Comparison of ENCODE assay signal across 10 cellular contexts in the genomic region with DNA sequence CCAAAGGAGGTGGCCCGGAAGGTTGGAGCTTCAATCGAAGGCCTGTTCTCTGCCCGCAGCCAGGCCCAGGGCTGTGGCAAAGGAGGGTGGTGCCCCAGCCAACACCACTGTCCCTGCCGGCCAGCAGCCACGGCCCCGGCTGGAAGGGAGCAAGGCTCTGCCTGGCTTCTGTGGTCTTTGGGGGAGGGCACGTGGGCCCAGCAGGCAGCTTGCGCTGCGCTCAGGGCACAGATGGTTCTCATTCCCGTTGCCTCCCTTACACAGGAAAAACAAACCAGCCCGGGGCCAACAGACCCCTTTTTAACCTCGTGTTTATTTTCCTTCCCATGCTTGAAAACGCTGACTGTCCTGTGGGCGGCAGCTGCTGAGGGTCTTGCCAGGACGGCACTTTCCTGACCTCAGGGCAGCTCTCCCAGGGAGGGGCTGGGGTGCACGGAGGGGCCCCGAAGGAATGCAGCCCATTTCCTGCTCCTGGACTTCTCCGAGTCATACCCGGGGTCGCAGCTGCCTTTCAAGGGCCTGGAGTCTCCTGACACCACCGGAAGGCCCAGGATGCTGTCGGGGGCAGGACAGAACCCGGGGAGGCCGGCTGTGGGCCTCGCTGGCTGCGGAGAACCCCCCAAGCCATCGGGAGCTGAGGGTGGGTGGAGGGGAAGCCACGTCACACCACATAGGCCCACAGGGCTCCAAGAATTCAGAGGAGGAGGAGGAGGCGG. TPM values are rescaled to one million over a fixed set of nuclear protein-coding genes. Genes with fewer than 3 reads are reported as not detected.
A peak's percentile ranks its signal among the peaks of the same experiment; 100 is the strongest.
DNase-seq lines count a peak whose midpoint lies in the region; ATAC-seq and TF ChIP-seq lines count a peak whose summit lies in the region.
"Had no signal": no experiment of that assay in that cellular context is flagged by ENCODE, and none has a peak within 500 bp of the region (broad histone marks: within the 10 kb centered on the region; RNA-seq: fewer than 3 reads in every experiment).

No MANE protein-coding gene starts in this region.

- TF ChIP-seq CTCF in MCF 10A (IDR thresholded peaks at IDR 0.05; ENCODE audit: unreplicated experiment) = no peak
- no peak for TF ChIP-seq CTCF in mammary epithelial cell (conservative IDR thresholded peaks at IDR 0.05 in 1 of 2, IDR thresholded peaks at IDR 0.05 in 1 of 2; ENCODE audit: extremely low read depth in 1 of 2, insufficient read depth in 1 of 2, low read depth in 1 of 2, low read length in 2 of 2)
- no peak for TF ChIP-seq CTCF in vagina (IDR thresholded peaks at IDR 0.05)

- no peaks in the 10 kb centered on the region for H3K36me3 Mint-ChIP-seq in MCF 10A (ENCODE audit: insufficient read depth, unreplicated experiment)

- H3K9me3 ChIP-seq in mammary epithelial cell (replicated peaks; ENCODE audit: insufficient read depth, low read length) = no peaks in the 10 kb centered on the region
- H3K9me3 ChIP-seq in vagina = no peaks in the 10 kb centered on the region

- H4K20me1 ChIP-seq in mammary epithelial cell (ENCODE audit: insufficient read depth, low read length) = no peaks in the 10 kb centered on the region

- H3K9ac ChIP-seq in mammary epithelial cell (ENCODE audit: insufficient read depth, low read length) = no peak overlapping the region

- H3K27ac ChIP-seq in mammary epithelial cell (ENCODE audit: insufficient read depth, low read depth, low read length) = no peak overlapping the region
- H3K27ac ChIP-seq in cingulate gyrus (ENCODE audit: low read depth, low read length) = peak overlapping the region; percentile 77
- peak overlapping the region; percentile 94 for H3K27ac ChIP-seq in vagina

- POLR2A ChIA-PET in MCF 10A (lab: Yijun Ruan, JAX) = interaction anchor here (1.3 kb wide), 1 partner anchor 37 kb away, joined by 4 read pairs; a partner anchor contains a TSS

- no peak overlapping the region for H3K27ac Mint-ChIP-seq in MCF 10A (ENCODE audit: low read depth, unreplicated experiment)
- H3K27ac Mint-ChIP-seq: T-helper 2 cell treated with Interferon-gamma antibody and Interleukin-4, amounts not matched to agents 5 μg/mL and 100 μg/mL, for 36 hours had no signal

- no peaks in the 10 kb centered on the region for H3K27me3 ChIP-seq in mammary epithelial cell (ENCODE audit: insufficient read depth, low read length)
- no peaks in the 10 kb centered on the region for H3K27me3 ChIP-seq in vagina

- TF ChIP-seq POLR2A in vagina (IDR thresholded peaks at IDR 0.05) = no peak

- peaks cover 36% of the 10 kb centered on the region for H3K4me1 ChIP-seq in mammary epithelial cell (ENCODE audit: insufficient read depth, low read length)
- H3K4me1 ChIP-seq in vagina = peaks cover 58% of the 10 kb centered on the region

- H3K36me3 ChIP-seq in mammary epithelial cell (ENCODE audit: insufficient read depth, low read length) (no peaks in the 10 kb centered on the region), vagina (no peaks in the 10 kb centered on the region)

- H3K4me3 ChIP-seq in mammary epithelial cell (replicated peaks in 1 of 3; ENCODE audit: insufficient read depth in 1 of 3, low read depth in 2 of 3, low read length in 3 of 3) (no peak overlapping the region), vagina (peak overlapping the region; percentile 71 to 87)

- 55% methylated on average over 14 of the region's 29 CpGs for WGBS in mammary epithelial cell (ENCODE audit: low coverage, missing lambda C conversion rate)

- no peak overlapping the region for H2AFZ ChIP-seq in mammary epithelial cell (ENCODE audit: low read depth, low read length)

- in situ Hi-C loops in mammary epithelial cell (cut with MboI; ENCODE audit: low sequenced_read_pairs in 2 of 2) = loop anchor here in 1 of 2 donors (10.0 to 25.0 kb wide), 2 partner anchors 69 to 311 kb away; no protein-coding TSS in a partner anchor

- peak overlapping the region; percentile 57 for H3K4me3 Mint-ChIP-seq in MCF 10A (ENCODE audit: unreplicated experiment)

- H3K79me2 ChIP-seq in mammary epithelial cell (ENCODE audit: insufficient read depth, low read length) = peaks cover 4% of the 10 kb centered on the region

- DNase-seq in MCF 10A (ENCODE audit: unreplicated experiment) = no peak
- DNase-seq in mammary epithelial cell = no peak
- peak; percentile 29 to 52 for DNase-seq in lung microvascular endothelial cell (ENCODE audit: low read depth in 2 of 2)
- no peak for DNase-seq in vagina (ENCODE audit: extremely low spot score in 2 of 2)
- no peak for DNase-seq in SHP77 treated with DMSO at 0.1 percent for 48 hours (lab: John Stamatoyannopoulos, UW)
- no peak for DNase-seq in 8988T
- DNase-seq: left colon had no signal

- no peaks in the 10 kb centered on the region for H3K9me3 Mint-ChIP-seq in MCF 10A (ENCODE audit: unreplicated experiment)
- H3K9me3 Mint-ChIP-seq: T-helper 2 cell treated with Interferon-gamma antibody and Interleukin-4, amounts not matched to agents 5 μg/mL and 100 μg/mL, for 36 hours had no signal

- dilution Hi-C loops in mammary epithelial cell (cut with HindIII; ENCODE audit: low sequenced_read_pairs) = no loop called here

- no peak overlapping the region for H3K4me2 ChIP-seq in mammary epithelial cell (ENCODE audit: insufficient read depth, low read depth, low read length)

- intact Hi-C loops in MCF 10A (cut with micrococcal nuclease) = no loop called here
- intact Hi-C loops in mammary epithelial cell (cut with micrococcal nuclease) = loop anchor here (5.0 kb wide), 1 partner anchor 36 kb away; a partner anchor contains a TSS
- intact Hi-C loops in vagina (cut with DNase I) = no loop called here

- no peak for ATAC-seq in HG03097 (IDR thresholded peaks at IDR 0.05; ENCODE audit: low FRiP score, unreplicated experiment)
- ATAC-seq: left colon had no signal

- CTCF ChIA-PET in MCF 10A (lab: Yijun Ruan, JAX) = interaction anchor here (0.6 to 0.9 kb wide), 3 partner anchors 13 to 24 kb away, joined by 4 to 5 read pairs (median 5); no protein-coding TSS in a partner anchor
- CTCF ChIA-PET in mammary epithelial cell (lab: Charles Lee; ENCODE audit: low non-redundant PET) = interaction anchor here (0.6 kb wide), 1 partner anchor 198 kb away, joined by 3 read pairs; no protein-coding TSS in a partner anchor

- H3K4me1 Mint-ChIP-seq in MCF 10A (ENCODE audit: insufficient read depth, unreplicated experiment) = no peaks in the 10 kb centered on the region

- BruUV-seq in MCF 10A (replicated peaks; lab: Mats Ljungman, UMichigan) (no TSS peak), mammary epithelial cell (replicated peaks; lab: Mats Ljungman, UMichigan) (no TSS peak)

- H3K27me3 Mint-ChIP-seq in MCF 10A (ENCODE audit: insufficient read depth, unreplicated experiment) = no peaks in the 10 kb centered on the region

RNA-seq across cellular contexts. Expression of a gene that starts 1.1 kb away (rescaled TPM):
- total RNA-seq in MCF 10A (2022) (15.5 and 16.4 TPM in 2 replicates), mammary epithelial cell (10 to 100 TPM; 34.3 to 34.4 TPM), lung microvascular endothelial cell (14.8 and 30.2 TPM in 2 replicates), vagina (35.4 TPM)
- 9.1 TPM for polyA plus RNA-seq in mammary epithelial cell
- polyA minus RNA-seq in mammary epithelial cell = 2.2 TPM

RNA-seq across cellular contexts. Expression of a gene that starts 22.3 kb away (rescaled TPM):
- not detected in 2 replicates for total RNA-seq in MCF 10A (2022)
- total RNA-seq in mammary epithelial cell = under 1 TPM in 1 of 2 donors, not detected in 1; 0.05 TPM
- not detected for polyA plus RNA-seq in mammary epithelial cell
- not detected for polyA minus RNA-seq in mammary epithelial cell
- not detected in 2 replicates for total RNA-seq in lung microvascular endothelial cell
- total RNA-seq in vagina = not detected

RNA-seq across cellular contexts. Expression of a gene that starts 37.3 kb away (rescaled TPM):
- total RNA-seq in MCF 10A (2022) (24.5 and 30.5 TPM in 2 replicates), mammary epithelial cell (10 to 100 TPM; 11.7 to 33.9 TPM), lung microvascular endothelial cell (14.6 and 14.9 TPM in 2 replicates), vagina (25.0 TPM)
- polyA plus RNA-seq in mammary epithelial cell = 13.8 TPM
- not detected for polyA minus RNA-seq in mammary epithelial cell

RNA-seq across cellular contexts. Expression of a gene that starts 47.2 kb away (rescaled TPM):
- total RNA-seq in MCF 10A (2022) (0.33 and 0.69 TPM in 2 replicates), mammary epithelial cell (1 to 10 TPM in 1 of 2 donors, under 1 TPM in 1; 0.47 to 1.0 TPM), lung microvascular endothelial cell (under 0.01 and 0.44 TPM in 2 replicates), vagina (16.9 TPM)
- polyA plus RNA-seq in mammary epithelial cell = 0.14 TPM
- polyA minus RNA-seq in mammary epithelial cell = not detected

Comparison
In these comparisons a context has a peak if more than half of its experiments do, and no peak if none do; other contexts are left out.
1. DNase-seq: peak in lung microvascular endothelial cell (2 of 2); none in MCF 10A (single experiment), mammary epithelial cell (single experiment), vagina (0 of 2), SHP77 treated with DMSO at 0.1 percent for 48 hours (single experiment) and 8988T (single experiment).
2. H3K4me3 ChIP-seq: peak in vagina (2 of 2); none in mammary epithelial cell (0 of 3).